In the genomic region with DNA sequence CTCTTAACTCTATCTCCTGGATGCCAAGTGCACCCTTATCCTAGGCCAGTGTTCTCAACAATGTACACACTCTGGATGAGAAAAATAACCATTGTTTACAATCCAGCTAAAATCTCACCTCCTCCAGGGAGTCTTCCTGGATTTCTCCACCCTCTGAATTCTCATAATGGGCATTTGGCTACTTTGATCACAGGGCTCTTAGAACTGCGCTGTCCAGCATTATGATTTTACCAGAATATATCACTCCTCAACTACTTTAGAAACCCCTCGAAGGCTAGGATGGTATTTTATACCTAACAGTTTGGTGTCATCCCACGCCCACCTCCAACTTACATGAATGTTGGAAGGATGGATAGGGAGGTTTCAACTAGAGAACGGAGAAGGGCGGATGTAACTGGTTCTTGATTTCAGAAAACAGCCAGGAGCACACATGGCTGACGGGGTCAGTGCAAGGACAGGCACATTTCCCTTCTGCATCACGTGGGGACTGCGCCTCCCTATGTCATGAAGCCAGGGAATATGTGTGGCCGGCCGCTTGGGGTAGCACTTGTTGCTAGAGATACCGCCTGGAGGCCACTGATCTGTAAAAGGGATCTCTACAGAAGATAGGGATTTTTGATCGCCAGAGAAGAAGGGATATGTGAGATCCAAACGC, we compare ENCODE assay signal across 8 cellular contexts. TPM values are rescaled to one million over a fixed set of nuclear protein-coding genes. Genes with fewer than 3 reads are reported as not detected.
A peak's percentile ranks its signal among the peaks of the same experiment; 100 is the strongest.
DNase-seq lines count a peak whose midpoint lies in the region; ATAC-seq lines count a peak whose summit lies in the region.

No MANE protein-coding gene starts in this region.

- H3K4me3 ChIP-seq in adipocyte (ENCODE audit: low read length) (peak overlapping the region; percentile 87), neuronal stem cell (ENCODE audit: low read length in 2 of 2) (peak overlapping the region; percentile 71 to 93)

- peaks cover 2% of the 10 kb centered on the region for H3K79me1 ChIP-seq in neuronal stem cell (ENCODE audit: low read depth, low read length)

- H4K8ac ChIP-seq in neuronal stem cell (ENCODE audit: low read depth, low read length): no peak overlapping the region

- H2AK5ac ChIP-seq in neuronal stem cell (ENCODE audit: low read depth, low read length): no peak overlapping the region

- no peak overlapping the region for H3K23ac ChIP-seq in neuronal stem cell (ENCODE audit: low read depth, low read length, poor library complexity)

- H4K91ac ChIP-seq in neuronal stem cell (ENCODE audit: low read depth, low read length, poor library complexity): no peak overlapping the region

- no peak overlapping the region for H2BK15ac ChIP-seq in neuronal stem cell (ENCODE audit: low read length)

- intact Hi-C loops in Right ventricle myocardium inferior (cut with DNase I): loop anchor here (2.0 to 10.0 kb wide), 3 partner anchors 34 to 172 kb away; partner anchors contain the start of genes ZNF467 and ZNF862

- H2BK12ac ChIP-seq in neuronal stem cell (ENCODE audit: low read length): no peak overlapping the region

- H2BK5ac ChIP-seq in neuronal stem cell (ENCODE audit: low read length): no peak overlapping the region

- H3K4me2 ChIP-seq in neuronal stem cell (ENCODE audit: insufficient read depth, low read length, poor library complexity, severe bottlenecking): peak overlapping the region; percentile 90

- H3K9ac ChIP-seq in adipocyte (ENCODE audit: low read length) (peak overlapping the region; percentile 80), neuronal stem cell (ENCODE audit: low read depth, low read length, poor library complexity) (no peak overlapping the region)

- peak; percentile 90 for ATAC-seq in Right ventricle myocardium inferior
- no peak for ATAC-seq in GM18868 (IDR thresholded peaks at IDR 0.05; ENCODE audit: unreplicated experiment)
- ATAC-seq in GM18520 (IDR thresholded peaks at IDR 0.05; ENCODE audit: unreplicated experiment): no peak

- H3K27ac ChIP-seq in neuronal stem cell (replicated peaks; ENCODE audit: low read length): no peak overlapping the region

- no peak overlapping the region for H3K14ac ChIP-seq in neuronal stem cell (ENCODE audit: low read length)

- peak overlapping the region; percentile 97 for H2AFZ ChIP-seq in neuronal stem cell (ENCODE audit: low read length)

- no peak overlapping the region for H3K18ac ChIP-seq in neuronal stem cell (ENCODE audit: low read length)

- peaks cover 9% of the 10 kb centered on the region for H3K4me1 ChIP-seq in adipocyte (ENCODE audit: control insufficient read depth, insufficient read depth, low read length)
- peaks cover 7 to 9% of the 10 kb centered on the region in 2 donors for H3K4me1 ChIP-seq in neuronal stem cell (ENCODE audit: control insufficient read depth in 2 of 2, insufficient read depth in 1 of 2, low read depth in 1 of 2, low read length in 2 of 2)

- no peaks in the 10 kb centered on the region for H3K27me3 ChIP-seq in adipocyte (replicated peaks; ENCODE audit: control insufficient read depth, insufficient read depth, low read length)
- H3K27me3 ChIP-seq in neuronal stem cell (ENCODE audit: control insufficient read depth in 3 of 3, insufficient read depth in 3 of 3, low read depth in 1 of 3, low read length in 3 of 3): peaks cover 0 to 3% (median 0%) of the 10 kb centered on the region in 3 experiments

- no peak overlapping the region for H3K4ac ChIP-seq in neuronal stem cell (ENCODE audit: low read length)

- DNase-seq in CMK (ENCODE audit: low read depth) (peak; percentile 52), H4 (ENCODE audit: low spot score) (peak; percentile 86), NCI-H510A (lab: John Stamatoyannopoulos, UW) (peak; percentile 61), adipocyte (ENCODE audit: low read depth) (peak; percentile 85), Right ventricle myocardium inferior (ENCODE audit: missing footprints) (peak; percentile 88), neuronal stem cell (ENCODE audit: low spot score) (no peak)

- no peak overlapping the region for H2BK120ac ChIP-seq in neuronal stem cell (ENCODE audit: low read depth, low read length)

- no peaks in the 10 kb centered on the region for H3K36me3 ChIP-seq in adipocyte (ENCODE audit: control insufficient read depth, insufficient read depth, low read length, severe bottlenecking)
- peaks cover 0 to 39% of the 10 kb centered on the region in 2 donors for H3K36me3 ChIP-seq in neuronal stem cell (replicated peaks in 1 of 2; ENCODE audit: control insufficient read depth in 2 of 2, insufficient read depth in 2 of 2, low read length in 2 of 2)

- H3K9me3 ChIP-seq in adipocyte (ENCODE audit: control insufficient read depth, low read length): no peaks in the 10 kb centered on the region
- H3K9me3 ChIP-seq in neuronal stem cell (replicated peaks in 1 of 2; ENCODE audit: control insufficient read depth in 2 of 2, insufficient read depth in 1 of 2, low read depth in 1 of 2, low read length in 2 of 2): no peaks in the 10 kb centered on the region

- no CpG with 5 or more reads among the region's 13 CpGs for WGBS in neuronal stem cell (ENCODE audit: extremely low coverage in 2 of 2, insufficient read length in 2 of 2, insufficient replicate concordance in 1 of 2), 2 donors

RNA-seq across cellular contexts. Expression of gene ATP6V0E2, which starts 1.2 kb away (rescaled TPM):
- 21.6 and 25.4 TPM in 2 replicates for total RNA-seq in H4 (2014; rRNA removed; shearing (Covaris generic))
- 125 TPM for total RNA-seq in Right ventricle myocardium inferior
- polyA plus RNA-seq in neuronal stem cell (2013, experiment 1 of 2): 63.8 TPM
- polyA plus RNA-seq in neuronal stem cell (2013, experiment 2 of 2): 60.2 TPM

RNA-seq across cellular contexts. Expression of gene ZNF862, which starts 34.4 kb away (rescaled TPM):
- total RNA-seq in H4 (2014; rRNA removed; shearing (Covaris generic)): 2.1 and 16.0 TPM in 2 replicates
- 10.1 TPM for total RNA-seq in Right ventricle myocardium inferior
- polyA plus RNA-seq in neuronal stem cell (2013, experiment 1 of 2): 7.1 TPM
- 6.8 TPM for polyA plus RNA-seq in neuronal stem cell (2013, experiment 2 of 2)
